Comparison of ENCODE assay signal across 24 cellular contexts in genomic region chrX:74179936-74180454, GRCh38.
DNase-seq lines count a peak whose midpoint lies in the region; ATAC-seq, FAIRE-seq and TF ChIP-seq lines count a peak whose summit lies in the region.
"Had no signal": no experiment of that assay in that cellular context is flagged by ENCODE, and none has a peak within 500 bp of the region (broad histone marks: within the 10 kb centered on the region; RNA-seq: fewer than 3 reads in every experiment).

No MANE protein-coding gene starts in this region.

- TF ChIP-seq CTCF in HepG2 (CRISPR knock-in tag; IDR thresholded peaks at IDR 0.05): no peak
- TF ChIP-seq CTCF in right lobe of liver (IDR thresholded peaks at IDR 0.05): no peak
- no peak for TF ChIP-seq CTCF in astrocyte (IDR thresholded peaks at IDR 0.05; ENCODE audit: insufficient read depth, low read depth, low read length)
- no peak for TF ChIP-seq CTCF in mesothelial cell of epicardium (IDR thresholded peaks at IDR 0.05; ENCODE audit: unreplicated experiment)
- no peak for TF ChIP-seq CTCF in osteoblast (IDR thresholded peaks at IDR 0.05; ENCODE audit: extremely low read depth, low read depth, low read length)
- TF ChIP-seq CTCF in left lung (IDR thresholded peaks at IDR 0.05): no peak

- H2AFZ ChIP-seq in HepG2 (ENCODE audit: low read length) (no peak overlapping the region), astrocyte (ENCODE audit: low read depth, low read length) (no peak overlapping the region), osteoblast (ENCODE audit: low read length) (no peak overlapping the region)

- no peak overlapping the region for H3K9ac ChIP-seq in HepG2 (ENCODE audit: insufficient read depth, low read depth, low read length)
- no peak overlapping the region for H3K9ac ChIP-seq in astrocyte (ENCODE audit: low read length)

- H3K79me2 ChIP-seq in HepG2 (ENCODE audit: insufficient read depth, low read length) (no peaks in the 10 kb centered on the region), astrocyte (ENCODE audit: insufficient read depth, low read length) (no peaks in the 10 kb centered on the region), osteoblast (ENCODE audit: insufficient read depth, low read length) (no peaks in the 10 kb centered on the region)

- FAIRE-seq in HepG2 (lab: Jason Lieb, UNC): no peak
- peak; percentile 74 for FAIRE-seq in astrocyte (lab: Jason Lieb, UNC)
- FAIRE-seq: H54 had no signal

- H3K4me1 Mint-ChIP-seq in astrocyte (ENCODE audit: low read depth, unreplicated experiment) (peaks cover 2% of the 10 kb centered on the region), mesothelial cell of epicardium (peaks cover 33% of the 10 kb centered on the region)
- H3K4me1 Mint-ChIP-seq: IgD-negative memory B cell had no signal

- no peaks in the 10 kb centered on the region for H3K36me3 ChIP-seq in HepG2 (replicated peaks in 1 of 2; ENCODE audit: control insufficient read depth in 1 of 2, insufficient read depth in 2 of 2, low read length in 2 of 2)
- H3K36me3 ChIP-seq in right lobe of liver: no peaks in the 10 kb centered on the region
- no peaks in the 10 kb centered on the region for H3K36me3 ChIP-seq in astrocyte (ENCODE audit: insufficient read depth, low read length)
- H3K36me3 ChIP-seq in osteoblast (ENCODE audit: insufficient read depth, low read length): no peaks in the 10 kb centered on the region
- H3K36me3 ChIP-seq in left lung: no peaks in the 10 kb centered on the region

- H3K27me3 ChIP-seq in HepG2 (ENCODE audit: control insufficient read depth in 1 of 2, insufficient read depth in 2 of 2, low read length in 2 of 2): no peaks in the 10 kb centered on the region
- no peaks in the 10 kb centered on the region for H3K27me3 ChIP-seq in right lobe of liver
- H3K27me3 ChIP-seq in astrocyte (ENCODE audit: insufficient read depth, low read length): no peaks in the 10 kb centered on the region
- peaks cover 10% of the 10 kb centered on the region for H3K27me3 ChIP-seq in osteoblast (ENCODE audit: insufficient read depth, low read length)
- no peaks in the 10 kb centered on the region for H3K27me3 ChIP-seq in left lung

- no peak overlapping the region for H3K4me3 Mint-ChIP-seq in astrocyte (ENCODE audit: unreplicated experiment)
- no peak overlapping the region for H3K4me3 Mint-ChIP-seq in mesothelial cell of epicardium
- H3K4me3 Mint-ChIP-seq: CD8-positive, alpha-beta T cell; HFFc6; IgD-negative memory B cell had no signal

- CTCF ChIA-PET in HepG2 (lab: Yijun Ruan, JAX; ENCODE audit: low intra/inter-chr PET ratio, low total read pairs): no interaction called here

- H3K4me1 ChIP-seq in HepG2 (ENCODE audit: insufficient read depth, low read length) (peaks cover 14% of the 10 kb centered on the region), right lobe of liver (no peaks in the 10 kb centered on the region), astrocyte (ENCODE audit: insufficient read depth, low read length) (peaks cover 8% of the 10 kb centered on the region), osteoblast (ENCODE audit: insufficient read depth, low read length) (peaks cover 3% of the 10 kb centered on the region), left lung (no peaks in the 10 kb centered on the region)

- H3K4me2 ChIP-seq in HepG2 (ENCODE audit: low read depth, low read length) (peak overlapping the region; percentile 47; the same call in 1 of the 2 replicates), astrocyte (ENCODE audit: low read length) (no peak overlapping the region), osteoblast (ENCODE audit: insufficient read depth, low read length) (no peak overlapping the region)

- H3K27me3 Mint-ChIP-seq in astrocyte (ENCODE audit: low read depth, unreplicated experiment): no peaks in the 10 kb centered on the region
- no peaks in the 10 kb centered on the region for H3K27me3 Mint-ChIP-seq in mesothelial cell of epicardium (ENCODE audit: low read depth)
- H3K27me3 Mint-ChIP-seq: IgD-negative memory B cell had no signal

- no peak for ATAC-seq in HepG2
- ATAC-seq in right lobe of liver: no peak
- no peak for ATAC-seq in HG03432 (IDR thresholded peaks at IDR 0.05; ENCODE audit: unreplicated experiment)
- no peak for ATAC-seq in GM18517 (IDR thresholded peaks at IDR 0.05; ENCODE audit: unreplicated experiment)
- no peak for ATAC-seq in left lung
- ATAC-seq: CD8-positive, alpha-beta T cell had no signal

- TF ChIP-seq EP300 in HepG2 (IDR thresholded peaks at IDR 0.05; ENCODE audit: low read depth in 2 of 2, low read length in 2 of 2): no peak
- TF ChIP-seq EP300 in HepG2 (CRISPR knock-in tag; IDR thresholded peaks at IDR 0.05; ENCODE audit: borderline replicate concordance): no peak

- in situ Hi-C loops in HepG2 (cut with HindIII; ENCODE audit: extremely low pct_ligation_motif_present, low pct_unique_long_range_greater_than_20kb): no loop called here

- no peak overlapping the region for H3K4me3 ChIP-seq in HepG2 (replicated peaks in 1 of 3; ENCODE audit: insufficient read depth in 1 of 3, low read depth in 2 of 3, low read length in 3 of 3)
- no peak overlapping the region for H3K4me3 ChIP-seq in right lobe of liver
- no peak overlapping the region for H3K4me3 ChIP-seq in astrocyte (ENCODE audit: insufficient read depth, low read depth, low read length)
- H3K4me3 ChIP-seq in osteoblast (ENCODE audit: insufficient read depth, low read length): no peak overlapping the region
- no peak overlapping the region for H3K4me3 ChIP-seq in left lung

- no peaks in the 10 kb centered on the region for H3K36me3 Mint-ChIP-seq in astrocyte (ENCODE audit: low read depth, unreplicated experiment)
- peaks cover 7% of the 10 kb centered on the region for H3K36me3 Mint-ChIP-seq in mesothelial cell of epicardium
- H3K36me3 Mint-ChIP-seq: IgD-negative memory B cell had no signal

- BruUV-seq in HepG2 (replicated peaks; lab: Mats Ljungman, UMichigan): no TSS peak

- H3K27ac Mint-ChIP-seq in astrocyte (ENCODE audit: unreplicated experiment) (no peak overlapping the region), mesothelial cell of epicardium (peak overlapping the region; percentile 69)
- H3K27ac Mint-ChIP-seq: CD8-positive, alpha-beta T cell; HFFc6; IgD-negative memory B cell had no signal

- TF ChIP-seq POLR2A in HepG2 (IDR thresholded peaks at IDR 0.05; ENCODE audit: insufficient read depth in 1 of 2, low read depth in 2 of 2, low read length in 2 of 2) (no peak), right lobe of liver (IDR thresholded peaks at IDR 0.05) (no peak)

- 86% methylated on average over 3 of the region's 4 CpGs for WGBS in HepG2 (ENCODE audit: low lambda C conversion rate)
- 46% methylated on average over 4 of the region's 4 CpGs for WGBS in right lobe of liver (ENCODE audit: insufficient coverage, low coverage, low lambda C conversion rate, missing lambda C conversion rate)

- H3K27ac ChIP-seq in HepG2 (ENCODE audit: extremely low read length, insufficient read depth, low read length) (no peak overlapping the region), right lobe of liver (no peak overlapping the region), astrocyte (ENCODE audit: low read depth, low read length) (no peak overlapping the region), osteoblast (ENCODE audit: low read depth, low read length) (no peak overlapping the region), left lung (no peak overlapping the region)
- H3K27ac ChIP-seq: HL-60 had no signal

- intact Hi-C loops in HepG2 (cut with micrococcal nuclease; ENCODE audit: unreplicated experiment): loop anchor here (2.0 kb wide), 1 partner anchor 27 kb away; no protein-coding TSS in a partner anchor
- intact Hi-C loops in right lobe of liver (cut with DNase I): no loop called here
- intact Hi-C loops in left lung (cut with DNase I): no loop called here

- H4K20me1 ChIP-seq in HepG2 (ENCODE audit: insufficient read depth, low read length) (no peaks in the 10 kb centered on the region), astrocyte (ENCODE audit: insufficient read depth, low read length) (no peaks in the 10 kb centered on the region), osteoblast (ENCODE audit: insufficient read depth, low read length) (no peaks in the 10 kb centered on the region)

- POLR2A ChIA-PET in HepG2 (lab: Yijun Ruan, JAX): interaction anchor here (1.4 kb wide), 1 partner anchor 113 kb away, joined by 6 read pairs; no protein-coding TSS in a partner anchor

- no peak for TF ChIP-seq RAD21 in HepG2 (CRISPR knock-in tag; IDR thresholded peaks at IDR 0.05)

- H3K9me3 ChIP-seq in HepG2 (ENCODE audit: low read length): no peaks in the 10 kb centered on the region
- H3K9me3 ChIP-seq in right lobe of liver: no peaks in the 10 kb centered on the region
- no peaks in the 10 kb centered on the region for H3K9me3 ChIP-seq in astrocyte (ENCODE audit: insufficient read depth, low read depth, low read length)
- H3K9me3 ChIP-seq in osteoblast (ENCODE audit: low read depth, low read length): no peaks in the 10 kb centered on the region
- no peaks in the 10 kb centered on the region for H3K9me3 ChIP-seq in left lung

- no peak for DNase-seq in HepG2 (ENCODE audit: low spot score)
- no peak for DNase-seq in right lobe of liver
- no peak for DNase-seq in astrocyte (ENCODE audit: low read depth)
- DNase-seq in mesothelial cell of epicardium (ENCODE audit: low spot score in 2 of 2, unreplicated experiment in 2 of 2): no peak
- DNase-seq in osteoblast (ENCODE audit: insufficient read length, low spot score, missing footprints): no peak
- DNase-seq in left lung: no peak
- DNase-seq: 8988T; AML-193; C1 segment of cervical spinal cord; CD8-positive, alpha-beta T cell; GDM1; HFFc6; MV-4-11; NCI-H1105 treated with DMSO at 0.1 percent for 48 hours; NCI-H1694; NCI-H2081 treated with DMSO at 0.1 percent for 48 hours; NCI-H2171 treated with DMSO at 0.1 percent for 48 hours; NCI-H524 treated with DMSO at 0.1 percent for 48 hours; Right ventricle myocardium superior had no signal

- H3K9me3 Mint-ChIP-seq in astrocyte (ENCODE audit: unreplicated experiment) (no peaks in the 10 kb centered on the region), mesothelial cell of epicardium (peaks cover 18% of the 10 kb centered on the region)
- H3K9me3 Mint-ChIP-seq: HFFc6 had no signal

TF ChIP-seq in HepG2, 621 proteins besides CTCF, POLR2A, EP300 and RAD21 (continues in another document):
- TF ChIP-seq ZNF180 (CRISPR knock-in tag; IDR thresholded peaks at IDR 0.05; ENCODE audit: borderline replicate concordance, low read depth): no peak
- TF ChIP-seq MAF1 (CRISPR knock-in tag; IDR thresholded peaks at IDR 0.05; ENCODE audit: borderline replicate concordance): no peak
- no peak for TF ChIP-seq ELF4 (CRISPR knock-in tag; IDR thresholded peaks at IDR 0.05; ENCODE audit: borderline replicate concordance)
- no peak for TF ChIP-seq ZNF510 (CRISPR knock-in tag; IDR thresholded peaks at IDR 0.05; ENCODE audit: low read depth)
